In the genomic region with DNA sequence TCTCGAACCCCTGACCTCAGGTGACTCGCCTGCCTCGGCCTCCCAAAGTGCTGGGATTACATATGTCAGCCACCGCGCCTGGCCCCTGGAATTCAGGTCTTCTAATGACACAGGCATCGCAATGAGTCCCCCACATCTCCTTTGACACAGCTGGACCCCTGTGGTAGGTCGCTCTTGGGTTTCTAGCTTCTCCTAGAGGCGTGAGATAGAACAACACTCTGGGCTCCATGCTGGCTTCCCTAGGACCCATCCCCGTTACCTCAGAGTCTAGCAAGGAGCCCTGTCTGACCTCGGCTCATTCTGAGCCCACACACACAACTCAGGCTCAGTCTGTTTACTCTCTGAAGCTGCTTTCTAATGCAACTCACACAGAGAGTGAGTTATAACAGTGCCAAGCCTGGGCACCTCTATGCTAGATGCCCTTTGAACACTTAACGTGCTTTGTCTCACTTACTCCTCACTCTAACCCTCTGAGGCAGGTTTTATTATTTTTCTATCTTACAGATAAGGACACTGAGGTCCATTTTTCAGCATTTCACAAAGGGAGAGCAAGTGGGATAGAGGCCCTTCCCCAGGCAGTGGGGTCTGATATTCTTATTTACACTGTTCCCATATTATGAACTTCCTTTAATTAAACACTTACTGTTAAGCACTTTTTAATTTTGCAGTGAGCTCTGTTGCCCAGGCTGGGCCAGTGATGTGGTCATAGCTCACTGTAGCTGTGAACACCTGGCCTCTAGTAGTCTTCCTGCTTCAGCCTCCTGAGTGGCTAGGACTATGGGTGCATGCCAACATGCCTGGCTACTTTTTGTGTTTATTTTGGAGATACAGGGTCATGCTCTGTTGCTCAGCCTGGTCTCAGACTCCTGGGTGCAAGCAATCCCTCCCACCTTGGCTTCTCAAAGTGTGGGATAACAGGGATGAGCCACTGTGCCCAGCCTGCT, we compare ENCODE assay signal across 14 cellular contexts. TPM values are rescaled to one million over a fixed set of nuclear protein-coding genes. Genes with fewer than 3 reads are reported as not detected.
DNase-seq lines count a peak whose midpoint lies in the region; ATAC-seq and TF ChIP-seq lines count a peak whose summit lies in the region.
"Had no signal": no experiment of that assay in that cellular context is flagged by ENCODE, and none has a peak within 500 bp of the region (broad histone marks: within the 10 kb centered on the region; RNA-seq: fewer than 3 reads in every experiment).

No MANE protein-coding gene starts in this region.

- peaks cover under 1% of the 10 kb centered on the region; the same call in 1 of the 2 replicates for H3K27me3 Mint-ChIP-seq in WTC11 (ENCODE audit: low read depth)
- H3K27me3 Mint-ChIP-seq in CD4-positive, alpha-beta memory T cell, result peaks cover 16 to 25% of the 10 kb centered on the region in 2 donors

- no peak for TF ChIP-seq POLR2A in prostate gland (IDR thresholded peaks at IDR 0.05)

- H3K9me3 ChIP-seq in right cardiac atrium (ENCODE audit: control insufficient read depth, low read length), result no peaks in the 10 kb centered on the region
- no peaks in the 10 kb centered on the region for H3K9me3 ChIP-seq in prostate gland
- no peaks in the 10 kb centered on the region for H3K9me3 ChIP-seq in CD4-positive, alpha-beta memory T cell (ENCODE audit: control insufficient read depth in 1 of 2, low read length in 2 of 2)

- ATAC-seq in WTC11 (peak; percentile 60), right cardiac atrium (no peak)
- ATAC-seq: CD8-positive, alpha-beta T cell; PC-3 had no signal

- TF ChIP-seq CTCF in GM12873 (IDR thresholded peaks at IDR 0.05; ENCODE audit: insufficient read depth, low read depth, low read length, missing control alignments) (peak; percentile 12), WTC11 (IDR thresholded peaks at IDR 0.05) (no peak), prostate gland (IDR thresholded peaks at IDR 0.05) (no peak)

- 77% methylated on average over 11 of the region's 11 CpGs for WGBS in right cardiac atrium
- whole genome bisulfite sequencing in prostate gland, result 84% methylated on average over 11 of the region's 11 CpGs

- H3K4me1 ChIP-seq in right cardiac atrium (ENCODE audit: control insufficient read depth, insufficient read depth, low read length), result no peaks in the 10 kb centered on the region
- no peaks in the 10 kb centered on the region for H3K4me1 ChIP-seq in prostate gland (replicated peaks)
- no peaks in the 10 kb centered on the region for H3K4me1 ChIP-seq in CD4-positive, alpha-beta memory T cell (ENCODE audit: insufficient read depth, low read length)

- H3K9me3 Mint-ChIP-seq in WTC11, result no peaks in the 10 kb centered on the region
- H3K9me3 Mint-ChIP-seq in CD4-positive, alpha-beta memory T cell, result no peaks in the 10 kb centered on the region
- H3K9me3 Mint-ChIP-seq: CD8-positive, alpha-beta T cell; T-helper 1 cell treated with Interleukin-12 subunit alpha and Interleukin-12 subunit beta and Interleukin-4 antibody, amounts not matched to agents 30 μg/mL and 1 μg/mL, for 36 hours had no signal

- CTCF ChIA-PET in WTC11 (lab: Charles Lee), result interaction anchor here (0.5 to 2.6 kb wide), 5 partner anchors 11 to 474 kb away, joined by 3 to 11 read pairs (median 4); no protein-coding TSS in a partner anchor
- CTCF ChIA-PET in CD4-positive, alpha-beta memory T cell (lab: Charles Lee; ENCODE audit: partially characterized antibody), result no interaction called here

- no peak overlapping the region for H3K4me3 ChIP-seq in right cardiac atrium (ENCODE audit: low read length)
- H3K4me3 ChIP-seq in prostate gland, result no peak overlapping the region
- no peak overlapping the region for H3K4me3 ChIP-seq in CD4-positive, alpha-beta memory T cell (ENCODE audit: low read length in 2 of 2)

- no peaks in the 10 kb centered on the region for H3K27me3 ChIP-seq in right cardiac atrium (ENCODE audit: control insufficient read depth, insufficient read depth)
- H3K27me3 ChIP-seq in prostate gland (replicated peaks; ENCODE audit: insufficient read depth), result no peaks in the 10 kb centered on the region
- H3K27me3 ChIP-seq in CD4-positive, alpha-beta memory T cell (ENCODE audit: insufficient read depth, low read length), result no peaks in the 10 kb centered on the region

- H3K36me3 Mint-ChIP-seq in WTC11, result no peaks in the 10 kb centered on the region
- no peaks in the 10 kb centered on the region for H3K36me3 Mint-ChIP-seq in CD4-positive, alpha-beta memory T cell
- H3K36me3 Mint-ChIP-seq: CD8-positive, alpha-beta T cell had no signal

- no peak overlapping the region for H3K27ac ChIP-seq in right cardiac atrium (ENCODE audit: low read length)
- H3K27ac ChIP-seq in prostate gland, result no peak overlapping the region
- H3K27ac ChIP-seq in CD4-positive, alpha-beta memory T cell (ENCODE audit: low read depth, low read length), result no peak overlapping the region

- H3K4me3 Mint-ChIP-seq in WTC11, result no peak overlapping the region
- no peak overlapping the region for H3K4me3 Mint-ChIP-seq in CD4-positive, alpha-beta memory T cell
- H3K4me3 Mint-ChIP-seq: B cell; CD8-positive, alpha-beta T cell; T-helper 1 cell treated with Interleukin-12 subunit alpha and Interleukin-12 subunit beta and Interleukin-4 antibody, amounts not matched to agents 30 μg/mL and 1 μg/mL, for 36 hours had no signal

- DNase-seq in DMS79 (lab: John Stamatoyannopoulos, UW), result peak; percentile 6
- peak; percentile 67 for DNase-seq in NCI-H510A (lab: John Stamatoyannopoulos, UW)
- DNase-seq in WTC11 (ENCODE audit: low spot score), result no peak
- DNase-seq in right cardiac atrium, result no peak
- DNase-seq in prostate gland (ENCODE audit: low spot score), result no peak
- DNase-seq in CD4-positive, alpha-beta memory T cell, result no peak
- DNase-seq: CD8-positive, alpha-beta T cell; GOT3; MM.1S; NCI-H524; PC-3 had no signal

- H3K27ac Mint-ChIP-seq in WTC11, result no peak overlapping the region
- H3K27ac Mint-ChIP-seq in CD4-positive, alpha-beta memory T cell, result no peak overlapping the region
- H3K27ac Mint-ChIP-seq: B cell; CD8-positive, alpha-beta T cell; T-helper 1 cell treated with Interleukin-12 subunit alpha and Interleukin-12 subunit beta and Interleukin-4 antibody, amounts not matched to agents 30 μg/mL and 1 μg/mL, for 36 hours had no signal

- POLR2A ChIA-PET in WTC11 (lab: Charles Lee), result no interaction called here
- POLR2A ChIA-PET in CD4-positive, alpha-beta memory T cell (lab: Charles Lee; ENCODE audit: partially characterized antibody), result no interaction called here

- no peaks in the 10 kb centered on the region for H3K36me3 ChIP-seq in prostate gland
- no peaks in the 10 kb centered on the region for H3K36me3 ChIP-seq in CD4-positive, alpha-beta memory T cell (ENCODE audit: insufficient read depth, low read length)

- H3K4me1 Mint-ChIP-seq in WTC11, result no peaks in the 10 kb centered on the region
- no peaks in the 10 kb centered on the region for H3K4me1 Mint-ChIP-seq in CD4-positive, alpha-beta memory T cell
- H3K4me1 Mint-ChIP-seq: B cell had no signal

- intact Hi-C loops in right cardiac atrium (cut with DNase I), result no loop called here
- intact Hi-C loops in prostate gland (cut with DNase I), result no loop called here
- intact Hi-C loops in CD4-positive, alpha-beta memory T cell (cut with micrococcal nuclease), result no loop called here

TF ChIP-seq in WTC11, 78 proteins besides CTCF, POLR2A, EP300 and RAD21 (continues in another document):
- TF ChIP-seq NFYB (CRISPR knock-in tag; conservative IDR thresholded peaks at IDR 0.05; ENCODE audit: low read depth) (no peak), USF2 (CRISPR knock-in tag; IDR thresholded peaks at IDR 0.05) (no peak), ATF1 (CRISPR knock-in tag; IDR thresholded peaks at IDR 0.05) (no peak), OVOL2 (CRISPR knock-in tag; IDR thresholded peaks at IDR 0.05; ENCODE audit: borderline replicate concordance) (no peak), NFATC4 (CRISPR knock-in tag; IDR thresholded peaks at IDR 0.05) (no peak)
- TF ChIP-seq, protein P1, sequence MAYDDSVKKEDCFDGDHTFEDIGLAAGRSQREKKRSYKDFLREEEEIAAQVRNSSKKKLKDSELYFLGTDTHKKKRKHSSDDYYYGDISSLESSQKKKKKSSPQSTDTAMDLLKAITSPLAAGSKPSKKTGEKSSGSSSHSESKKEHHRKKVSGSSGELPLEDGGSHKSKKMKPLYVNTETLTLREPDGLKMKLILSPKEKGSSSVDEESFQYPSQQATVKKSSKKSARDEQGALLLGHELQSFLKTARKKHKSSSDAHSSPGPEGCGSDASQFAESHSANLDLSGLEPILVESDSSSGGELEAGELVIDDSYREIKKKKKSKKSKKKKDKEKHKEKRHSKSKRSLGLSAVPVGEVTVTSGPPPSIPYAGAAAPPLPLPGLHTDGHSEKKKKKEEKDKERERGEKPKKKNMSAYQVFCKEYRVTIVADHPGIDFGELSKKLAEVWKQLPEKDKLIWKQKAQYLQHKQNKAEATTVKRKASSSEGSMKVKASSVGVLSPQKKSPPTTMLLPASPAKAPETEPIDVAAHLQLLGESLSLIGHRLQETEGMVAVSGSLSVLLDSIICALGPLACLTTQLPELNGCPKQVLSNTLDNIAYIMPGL (CRISPR knock-in tag; IDR thresholded peaks at IDR 0.05), result no peak
- TF ChIP-seq, protein P2, sequence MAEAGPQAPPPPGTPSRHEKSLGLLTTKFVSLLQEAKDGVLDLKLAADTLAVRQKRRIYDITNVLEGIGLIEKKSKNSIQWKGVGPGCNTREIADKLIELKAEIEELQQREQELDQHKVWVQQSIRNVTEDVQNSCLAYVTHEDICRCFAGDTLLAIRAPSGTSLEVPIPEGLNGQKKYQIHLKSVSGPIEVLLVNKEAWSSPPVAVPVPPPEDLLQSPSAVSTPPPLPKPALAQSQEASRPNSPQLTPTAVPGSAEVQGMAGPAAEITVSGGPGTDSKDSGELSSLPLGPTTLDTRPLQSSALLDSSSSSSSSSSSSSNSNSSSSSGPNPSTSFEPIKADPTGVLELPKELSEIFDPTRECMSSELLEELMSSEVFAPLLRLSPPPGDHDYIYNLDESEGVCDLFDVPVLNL (CRISPR knock-in tag; IDR thresholded peaks at IDR 0.05; ENCODE audit: borderline replicate concordance, low read depth), result no peak

RNA-seq across cellular contexts. Expression of gene RBM19, which starts 40.6 kb away (rescaled TPM):
- 41.2 to 60.1 TPM (median 42.0 TPM) in 3 replicates for total RNA-seq in WTC11 (2021)
- 10 to 100 TPM; 16.5 to 21.7 (median 17.5) TPM for total RNA-seq in right cardiac atrium
- 12.7 TPM for polyA plus RNA-seq in right cardiac atrium
- total RNA-seq in prostate gland, result 10 to 100 TPM; 27.2 to 49.9 TPM
- 10 to 100 TPM; 71.0 to 78.4 TPM for total RNA-seq in CD4-positive, alpha-beta memory T cell
- 10 to 100 TPM in 1 of 2 donors, 1 to 10 TPM in 1; 2.9 to 13.9 TPM for polyA plus RNA-seq in CD4-positive, alpha-beta memory T cell

Comparison
In these comparisons a context has a peak if more than half of its experiments do, and no peak if none do; other contexts are left out.
1. DNase-seq: peak in DMS79 (single experiment) and NCI-H510A (single experiment); none in WTC11 (single experiment), right cardiac atrium (0 of 3), prostate gland (single experiment) and CD4-positive, alpha-beta memory T cell (0 of 5).